In the genomic region with DNA sequence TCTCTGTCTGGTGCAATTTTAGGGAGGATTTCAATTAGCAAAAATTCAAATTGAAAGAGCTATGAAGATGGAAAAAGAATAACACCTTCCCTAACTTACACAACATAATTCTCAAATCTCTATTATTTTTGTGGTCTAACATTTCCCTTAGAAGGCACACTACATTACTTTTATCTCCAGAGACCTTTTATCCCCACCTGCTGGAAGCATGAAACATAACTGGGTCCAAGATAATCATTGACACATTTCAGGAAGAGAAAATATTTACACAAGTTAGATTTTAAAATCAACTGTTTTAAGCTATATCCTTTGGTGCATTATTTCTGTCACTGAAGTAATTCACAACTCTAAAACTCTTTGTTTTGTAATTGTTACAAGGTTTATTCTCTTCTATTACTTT, we compare ENCODE assay signal across 10 cellular contexts.
DNase-seq lines count a peak whose midpoint lies in the region; ATAC-seq and TF ChIP-seq lines count a peak whose summit lies in the region.
"Had no signal": no experiment of that assay in that cellular context is flagged by ENCODE, and none has a peak within 500 bp of the region (broad histone marks: within the 10 kb centered on the region; RNA-seq: fewer than 3 reads in every experiment).

No MANE protein-coding gene starts in this region.

- peaks cover 11% of the 10 kb centered on the region for H3K4me1 Mint-ChIP-seq in endothelial cell (ENCODE audit: unreplicated experiment)
- H3K4me1 Mint-ChIP-seq: activated naive CD8-positive, alpha-beta T cell treated with anti-CD3 and anti-CD28 coated beads, Interleukin-2, amount 10 ng/mL, durations not matched to agents 7 days and 5 days had no signal

- no peak overlapping the region for H3K4me3 ChIP-seq in OCI-LY1 (ENCODE audit: low read depth, low read length, poor library complexity, severe bottlenecking)
- no peak overlapping the region for H3K4me3 ChIP-seq in osteoblast (ENCODE audit: insufficient read depth, low read length)
- no peak overlapping the region for H3K4me3 ChIP-seq in upper lobe of left lung

- TF ChIP-seq POLR2A in upper lobe of left lung (IDR thresholded peaks at IDR 0.05), result no peak

- no peaks in the 10 kb centered on the region for H3K79me2 ChIP-seq in OCI-LY1 (ENCODE audit: insufficient read depth, low read length)
- peaks cover 15% of the 10 kb centered on the region for H3K79me2 ChIP-seq in osteoblast (ENCODE audit: insufficient read depth, low read length)

- no peak overlapping the region for H3K27ac Mint-ChIP-seq in endothelial cell (ENCODE audit: unreplicated experiment)
- H3K27ac Mint-ChIP-seq: activated naive CD8-positive, alpha-beta T cell treated with anti-CD3 and anti-CD28 coated beads, Interleukin-2, amount 10 ng/mL, durations not matched to agents 7 days and 5 days had no signal

- peaks cover under 1% of the 10 kb centered on the region for H3K36me3 Mint-ChIP-seq in endothelial cell (ENCODE audit: low read depth, unreplicated experiment)
- H3K36me3 Mint-ChIP-seq: activated naive CD8-positive, alpha-beta T cell treated with anti-CD3 and anti-CD28 coated beads, Interleukin-2, amount 10 ng/mL, durations not matched to agents 7 days and 5 days had no signal

- ATAC-seq in upper lobe of left lung (ENCODE audit: low FRiP score in 2 of 2), result no peak

- peak; percentile 62 for DNase-seq in DMS 273 (lab: John Stamatoyannopoulos, UW; ENCODE audit: unreplicated experiment)
- no peak for DNase-seq in DMS 273 treated with DMSO at 0.1 percent for 48 hours (lab: John Stamatoyannopoulos, UW)
- no peak for DNase-seq in endothelial cell (ENCODE audit: low spot score)
- DNase-seq in osteoblast (ENCODE audit: insufficient read length, low spot score, missing footprints), result no peak
- no peak for DNase-seq in DMS79 treated with DMSO at 0.1 percent for 48 hours (lab: John Stamatoyannopoulos, UW)
- DNase-seq in SIG-M5 (lab: John Stamatoyannopoulos, UW), result no peak
- no peak for DNase-seq in upper lobe of left lung
- DNase-seq: activated naive CD8-positive, alpha-beta T cell treated with anti-CD3 and anti-CD28 coated beads, Interleukin-2, amount 10 ng/mL, durations not matched to agents 7 days and 5 days; NCI-H1048 had no signal

- no peaks in the 10 kb centered on the region for H3F3A ChIP-seq in OCI-LY1 (ENCODE audit: insufficient read depth, low read length)

- no peaks in the 10 kb centered on the region for H3K9me2 ChIP-seq in OCI-LY1 (ENCODE audit: low read depth, low read length)

- H4K20me1 ChIP-seq in OCI-LY1 (ENCODE audit: insufficient read depth, low read length) (no peaks in the 10 kb centered on the region), osteoblast (ENCODE audit: insufficient read depth, low read length) (peaks cover 3% of the 10 kb centered on the region)

- H3K36me3 ChIP-seq in OCI-LY1 (ENCODE audit: insufficient read depth, low read length) (no peaks in the 10 kb centered on the region), osteoblast (ENCODE audit: insufficient read depth, low read length) (no peaks in the 10 kb centered on the region), upper lobe of left lung (no peaks in the 10 kb centered on the region)

- H2AFZ ChIP-seq in OCI-LY1 (ENCODE audit: low read length) (0 out of 2 replicates have a peak overlapping the region, but pooled peaks have one; percentile 14), osteoblast (ENCODE audit: low read length) (no peak overlapping the region)

- TF ChIP-seq CTCF in OCI-LY1 (IDR thresholded peaks at IDR 0.05; ENCODE audit: low read length) (no peak; the same call in 1 of the 2 replicates), endothelial cell (IDR thresholded peaks at IDR 0.05; ENCODE audit: unreplicated experiment) (peak; percentile 29), osteoblast (IDR thresholded peaks at IDR 0.05; ENCODE audit: extremely low read depth, low read depth, low read length) (peak; percentile 38), upper lobe of left lung (IDR thresholded peaks at IDR 0.05) (peak in 2 of 6 experiments; percentile 16 to 17)

- no peak for TF ChIP-seq EP300 in upper lobe of left lung (IDR thresholded peaks at IDR 0.05)

- H3K4me1 ChIP-seq in OCI-LY1 (ENCODE audit: insufficient read depth, low read length, severe bottlenecking) (no peaks in the 10 kb centered on the region), osteoblast (ENCODE audit: insufficient read depth, low read length) (peaks cover 4% of the 10 kb centered on the region), upper lobe of left lung (no peaks in the 10 kb centered on the region)

- no peaks in the 10 kb centered on the region for H3K27me3 Mint-ChIP-seq in endothelial cell (ENCODE audit: unreplicated experiment)
- H3K27me3 Mint-ChIP-seq: activated naive CD8-positive, alpha-beta T cell treated with anti-CD3 and anti-CD28 coated beads, Interleukin-2, amount 10 ng/mL, durations not matched to agents 7 days and 5 days had no signal

- peak overlapping the region; percentile 51 for H3K4me3 Mint-ChIP-seq in endothelial cell (ENCODE audit: unreplicated experiment)
- H3K4me3 Mint-ChIP-seq: activated naive CD8-positive, alpha-beta T cell treated with anti-CD3 and anti-CD28 coated beads, Interleukin-2, amount 10 ng/mL, durations not matched to agents 7 days and 5 days had no signal

- H3K27ac ChIP-seq in OCI-LY1 (ENCODE audit: low read depth, low read length, poor library complexity, severe bottlenecking) (no peak overlapping the region), osteoblast (ENCODE audit: low read depth, low read length) (no peak overlapping the region), upper lobe of left lung (no peak overlapping the region)

- H3K27me3 ChIP-seq in OCI-LY1 (ENCODE audit: insufficient read depth, low read length) (no peaks in the 10 kb centered on the region), osteoblast (ENCODE audit: insufficient read depth, low read length) (no peaks in the 10 kb centered on the region), upper lobe of left lung (no peaks in the 10 kb centered on the region)

- H3K9me3 ChIP-seq in OCI-LY1 (ENCODE audit: low read length) (no peaks in the 10 kb centered on the region), osteoblast (ENCODE audit: low read depth, low read length) (no peaks in the 10 kb centered on the region), upper lobe of left lung (peaks cover 0 to 10% (median 0%) of the 10 kb centered on the region in 4 donors)

- H3K4me2 ChIP-seq in OCI-LY1 (ENCODE audit: low read length) (no peak overlapping the region), osteoblast (ENCODE audit: insufficient read depth, low read length) (no peak overlapping the region)

- no peak overlapping the region for H3K9ac ChIP-seq in OCI-LY1 (ENCODE audit: low read length)

- no peaks in the 10 kb centered on the region for H3K9me3 Mint-ChIP-seq in endothelial cell (ENCODE audit: unreplicated experiment)
